14 cellular contexts compared by ENCODE assay signal in the genomic region with DNA sequence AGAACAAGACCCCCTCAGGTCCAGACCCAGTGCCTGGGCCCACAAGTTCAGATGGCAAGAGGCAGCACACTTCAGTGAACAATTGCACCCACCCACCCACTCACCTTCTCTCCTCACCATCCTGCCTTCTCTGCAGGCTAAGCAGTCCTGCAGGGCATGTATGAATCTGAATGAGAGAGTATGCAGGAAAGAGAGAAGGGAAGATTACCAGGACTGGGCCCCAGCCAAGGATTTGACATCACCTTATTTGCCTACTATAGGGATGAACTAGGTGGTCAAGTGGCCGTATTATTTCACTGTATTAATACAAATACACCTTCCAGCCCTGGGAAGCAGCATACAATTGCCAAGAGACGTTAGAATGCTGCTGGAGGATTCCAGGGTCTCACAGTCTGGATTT. TPM values are rescaled to one million over a fixed set of nuclear protein-coding genes. Genes with fewer than 3 reads are reported as not detected.
DNase-seq lines count a peak whose midpoint lies in the region; ATAC-seq, FAIRE-seq and TF ChIP-seq lines count a peak whose summit lies in the region.
"Had no signal": no experiment of that assay in that cellular context is flagged by ENCODE, and none has a peak within 500 bp of the region (broad histone marks: within the 10 kb centered on the region; RNA-seq: fewer than 3 reads in every experiment).

No MANE protein-coding gene starts in this region.

- WGBS in H9 (ENCODE audit: extremely low coverage, insufficient read length, low lambda C conversion rate), result no CpG with 5 or more reads among the region's 2 CpGs

- H3K4me2 ChIP-seq in H9 (ENCODE audit: insufficient read depth, insufficient read length, low read length), result peak overlapping the region; percentile 79

- H3K4me1 Mint-ChIP-seq in T-helper 1 cell treated with Interleukin-12 subunit alpha and Interleukin-12 subunit beta and Interleukin-4 antibody, amounts not matched to agents 30 μg/mL and 1 μg/mL, for 36 hours (ENCODE audit: low read depth), result peaks cover 18% of the 10 kb centered on the region
- peaks cover 14 to 27% of the 10 kb centered on the region in 2 experiments for H3K4me1 Mint-ChIP-seq in H9
- peaks cover 36% of the 10 kb centered on the region for H3K4me1 Mint-ChIP-seq in central memory CD8-positive, alpha-beta T cell
- peaks cover 23% of the 10 kb centered on the region for H3K4me1 Mint-ChIP-seq in neural crest cell

- no peak overlapping the region for H3K56ac ChIP-seq in H9 (ENCODE audit: insufficient read length, low read depth, low read length)

- no peak overlapping the region for H4K8ac ChIP-seq in H9 (replicated peaks; ENCODE audit: insufficient read length, low read depth, low read length)

- no peak for FAIRE-seq in RCC 7860 (lab: Jason Lieb, UNC)
- no peak for FAIRE-seq in D721Med (lab: Jason Lieb, UNC)

- H2AFZ ChIP-seq in H9 (ENCODE audit: low read length), result no peak overlapping the region

- no peak overlapping the region for H3K18ac ChIP-seq in H9 (ENCODE audit: insufficient read length, low read depth, low read length)

- no peak overlapping the region for H3K4ac ChIP-seq in H9 (ENCODE audit: low read depth, low read length)

- no peak overlapping the region for H2BK15ac ChIP-seq in H9 (ENCODE audit: low read depth, low read length)

- peaks cover 8% of the 10 kb centered on the region for H3K4me1 ChIP-seq in H9 (ENCODE audit: insufficient read depth, low read length)

- no peak overlapping the region for H4K5ac ChIP-seq in H9 (ENCODE audit: insufficient read length, low read depth, low read length)

- H4K20me1 ChIP-seq in H9 (ENCODE audit: control insufficient read depth, insufficient read depth, insufficient read length), result no peaks in the 10 kb centered on the region

- no peak for ATAC-seq in central memory CD8-positive, alpha-beta T cell (replicated peaks; ENCODE audit: extremely low read depth, poor library complexity, severe bottlenecking)
- ATAC-seq in GM19452 (IDR thresholded peaks at IDR 0.05; ENCODE audit: unreplicated experiment), result no peak
- ATAC-seq: gastrocnemius medialis had no signal

- H3K79me2 ChIP-seq in H9 (ENCODE audit: insufficient read depth, low read length), result peaks cover 22% of the 10 kb centered on the region

- H2AK5ac ChIP-seq in H9 (ENCODE audit: insufficient read length, low read length), result no peak overlapping the region

- peaks cover 38% of the 10 kb centered on the region for H3K9me3 Mint-ChIP-seq in T-helper 1 cell treated with Interleukin-12 subunit alpha and Interleukin-12 subunit beta and Interleukin-4 antibody, amounts not matched to agents 30 μg/mL and 1 μg/mL, for 36 hours
- H3K9me3 Mint-ChIP-seq in H9, result peaks cover 13 to 47% of the 10 kb centered on the region in 2 experiments
- peaks cover 3% of the 10 kb centered on the region for H3K9me3 Mint-ChIP-seq in central memory CD8-positive, alpha-beta T cell
- H3K9me3 Mint-ChIP-seq in neural crest cell, result peaks cover 13% of the 10 kb centered on the region

- peaks cover 3% of the 10 kb centered on the region for H3K27me3 Mint-ChIP-seq in T-helper 1 cell treated with Interleukin-12 subunit alpha and Interleukin-12 subunit beta and Interleukin-4 antibody, amounts not matched to agents 30 μg/mL and 1 μg/mL, for 36 hours (ENCODE audit: low read depth)
- H3K27me3 Mint-ChIP-seq in H9 (ENCODE audit: low read depth), result peaks cover 10% of the 10 kb centered on the region
- H3K27me3 Mint-ChIP-seq in central memory CD8-positive, alpha-beta T cell, result no peaks in the 10 kb centered on the region
- peaks cover 11% of the 10 kb centered on the region for H3K27me3 Mint-ChIP-seq in neural crest cell (ENCODE audit: low read depth)

- H2BK5ac ChIP-seq in H9 (ENCODE audit: insufficient read length, low read length), result no peak overlapping the region

- no peak overlapping the region for H3K27ac ChIP-seq in H9 (ENCODE audit: insufficient read length, low read depth, low read length)

- H3K27ac Mint-ChIP-seq in T-helper 1 cell treated with Interleukin-12 subunit alpha and Interleukin-12 subunit beta and Interleukin-4 antibody, amounts not matched to agents 30 μg/mL and 1 μg/mL, for 36 hours, result no peak overlapping the region
- no peak overlapping the region for H3K27ac Mint-ChIP-seq in H9
- H3K27ac Mint-ChIP-seq in central memory CD8-positive, alpha-beta T cell (ENCODE audit: low read depth), result no peak overlapping the region
- no peak overlapping the region for H3K27ac Mint-ChIP-seq in neural crest cell (ENCODE audit: unreplicated experiment)

- H3K4me3 Mint-ChIP-seq in T-helper 1 cell treated with Interleukin-12 subunit alpha and Interleukin-12 subunit beta and Interleukin-4 antibody, amounts not matched to agents 30 μg/mL and 1 μg/mL, for 36 hours, result peak overlapping the region; percentile 68
- H3K4me3 Mint-ChIP-seq in H9 (peak overlapping the region in 1 of 2 experiments; percentile 63; a peak in 2 of 5 replicates), neural crest cell (peak overlapping the region; percentile 87)
- peak overlapping the region; percentile 59 for H3K4me3 Mint-ChIP-seq in central memory CD8-positive, alpha-beta T cell

- TF ChIP-seq CTCF in H9 (conservative IDR thresholded peaks at IDR 0.05) (no peak), neural crest cell (conservative IDR thresholded peaks at IDR 0.05) (no peak), D721Med (IDR thresholded peaks at IDR 0.05; ENCODE audit: insufficient read depth, missing control alignments) (no peak)

- H3K23me2 ChIP-seq in H9 (ENCODE audit: insufficient read length, low read depth, low read length, poor library complexity, severe bottlenecking), result peaks cover 27% of the 10 kb centered on the region

- H3K14ac ChIP-seq in H9 (ENCODE audit: insufficient read depth, low read length), result no peak overlapping the region

- no peak overlapping the region for H2BK120ac ChIP-seq in H9 (ENCODE audit: low read depth, low read length, poor library complexity, severe bottlenecking)

- no peak overlapping the region for H2BK12ac ChIP-seq in H9 (ENCODE audit: insufficient read length, low read depth, low read length)

- H2BK20ac ChIP-seq in H9 (ENCODE audit: low read depth, low read length, poor library complexity, severe bottlenecking), result no peak overlapping the region

- H3K36me3 Mint-ChIP-seq in T-helper 1 cell treated with Interleukin-12 subunit alpha and Interleukin-12 subunit beta and Interleukin-4 antibody, amounts not matched to agents 30 μg/mL and 1 μg/mL, for 36 hours (ENCODE audit: low read depth), result peaks cover 36% of the 10 kb centered on the region
- H3K36me3 Mint-ChIP-seq in H9 (ENCODE audit: insufficient read depth in 1 of 3, low read depth in 3 of 3), result peaks cover 16 to 26% (median 19%) of the 10 kb centered on the region in 3 experiments
- H3K36me3 Mint-ChIP-seq in central memory CD8-positive, alpha-beta T cell (ENCODE audit: insufficient read depth), result peaks cover 21% of the 10 kb centered on the region
- peaks cover 34% of the 10 kb centered on the region for H3K36me3 Mint-ChIP-seq in neural crest cell (ENCODE audit: low read depth)

- H3T11ph ChIP-seq in H9 (ENCODE audit: low read length), result no peak overlapping the region

- no peak for DNase-seq in T-helper 1 cell
- DNase-seq in H9, result no peak
- DNase-seq in central memory CD8-positive, alpha-beta T cell (ENCODE audit: low spot score in 2 of 2), result no peak
- DNase-seq in neural crest cell (ENCODE audit: low read depth, low spot score), result no peak
- DNase-seq in RCC 7860 (ENCODE audit: low spot score), result no peak
- no peak for DNase-seq in D721Med (ENCODE audit: insufficient read length, low spot score)
- DNase-seq: gastrocnemius medialis, NCI-H187, NCI-H526, T-helper 9 cell had no signal

- no peaks in the 10 kb centered on the region for H3K9me3 ChIP-seq in H9 (ENCODE audit: control insufficient read depth, low read depth, low read length)
- H3K9me3 ChIP-seq: gastrocnemius medialis had no signal

- H4K91ac ChIP-seq in H9 (ENCODE audit: insufficient read length, low read depth, low read length), result no peak overlapping the region

- H3K23ac ChIP-seq in H9 (ENCODE audit: insufficient read length, low read depth, low read length), result no peak overlapping the region

- no peak overlapping the region for H3K9ac ChIP-seq in H9 (ENCODE audit: extremely low read depth, insufficient read length, low read length)

- no peaks in the 10 kb centered on the region; the same call in 1 of the 2 replicates for H3K27me3 ChIP-seq in H9 (ENCODE audit: insufficient read depth, low read length)
- H3K27me3 ChIP-seq: ascending aorta, gastrocnemius medialis had no signal

- peaks cover 7% of the 10 kb centered on the region for H3K79me1 ChIP-seq in H9 (ENCODE audit: insufficient read depth, low read depth, low read length, poor library complexity, severe bottlenecking)

RNA-seq across cellular contexts. Expression of gene ZNF141, which starts 2.1 kb away (rescaled TPM):
- total RNA-seq in H9 (2021) (38.0 and 42.1 TPM in 2 replicates), neural crest cell (36.3 and 36.5 TPM in 2 replicates)
- total RNA-seq: A172 had no signal

RNA-seq across cellular contexts. Expression of gene ZNF732, which starts 30.2 kb away (rescaled TPM):
- total RNA-seq in H9 (2021) (13.4 and 13.6 TPM in 2 replicates), neural crest cell (4.0 and 5.1 TPM in 2 replicates)
- total RNA-seq: A172, ascending aorta, gastrocnemius medialis had no signal
